ENCODE assay signal across 8 cellular contexts in genomic region chr17:58329035-58329807, GRCh38. TPM values are rescaled to one million over a fixed set of nuclear protein-coding genes. Genes with fewer than 3 reads are reported as not detected.
DNase-seq lines count a peak whose midpoint lies in the region; ATAC-seq, FAIRE-seq and TF ChIP-seq lines count a peak whose summit lies in the region.

No MANE protein-coding gene starts in this region.

- peak overlapping the region; percentile 93 to 96 for H3K27ac Mint-ChIP-seq in T-cell

- H3K4me1 Mint-ChIP-seq in T-cell, result peaks cover 50 to 72% (median 55%) of the 10 kb centered on the region in 3 donors

- no peak for TF ChIP-seq EP300 in K562 (IDR thresholded peaks at IDR 0.05; ENCODE audit: low read length)
- no peak for TF ChIP-seq EP300 in suprapubic skin (IDR thresholded peaks at IDR 0.05)

- CTCF ChIA-PET in T-cell (lab: Charles Lee) (interaction anchor here (1.5 to 3.4 kb wide), 4 partner anchors 8 to 16 kb away, joined by 3 to 38 read pairs (median 6); no protein-coding TSS in a partner anchor), K562 (lab: Yijun Ruan, JAX; ENCODE audit: low intra/inter-chr PET ratio) (no interaction called here)

- peaks cover 38% of the 10 kb centered on the region for H4K20me1 ChIP-seq in K562 (replicated peaks; ENCODE audit: control insufficient read depth, insufficient read depth, low read length)

- peak; percentile 32 for ATAC-seq in GM19043 (IDR thresholded peaks at IDR 0.05; ENCODE audit: low read depth, unreplicated experiment)
- peak; percentile 41 for ATAC-seq in HG03175 (IDR thresholded peaks at IDR 0.05; ENCODE audit: unreplicated experiment)
- peak; percentile 11 to 41 (median 22) for ATAC-seq in T-cell (replicated peaks in 1 of 4)
- ATAC-seq in K562, result peak; percentile 67

- H3K4me1 ChIP-seq in K562 (replicated peaks in 1 of 2; ENCODE audit: control insufficient read depth in 2 of 2, insufficient read depth in 2 of 2, low read length in 2 of 2), result peaks cover 25 to 56% of the 10 kb centered on the region in 2 experiments
- peaks cover 3% of the 10 kb centered on the region for H3K4me1 ChIP-seq in mesendoderm (ENCODE audit: control insufficient read depth, low read depth, low read length)
- H3K4me1 ChIP-seq in suprapubic skin, result peaks cover 15% of the 10 kb centered on the region

- H3K27ac ChIP-seq in K562 (ENCODE audit: extremely low read depth, low read depth, low read length), result peak overlapping the region; percentile 99
- H3K27ac ChIP-seq in mesendoderm (ENCODE audit: low read depth, low read length), result no peak overlapping the region
- H3K27ac ChIP-seq in suprapubic skin, result no peak overlapping the region

- no peak overlapping the region for H2AK5ac ChIP-seq in mesendoderm (ENCODE audit: low read length)

- peak; percentile 93 for FAIRE-seq in K562 (lab: Jason Lieb, UNC)

- POLR2A ChIA-PET in T-cell (lab: Charles Lee), result interaction anchor here in 1 of 2 donors (1.0 to 1.8 kb wide), 2 partner anchors 12 to 15 kb away, joined by 3 to 9 read pairs; no protein-coding TSS in a partner anchor
- POLR2A ChIA-PET in K562 (lab: Yijun Ruan, JAX), result interaction anchor here (0.6 to 1.8 kb wide), 5 partner anchors 12 to 147 kb away, joined by 3 to 17 read pairs (median 9); partner anchors contain the start of gene RNF43

- H2BK15ac ChIP-seq in mesendoderm (replicated peaks; ENCODE audit: low read depth), result no peak overlapping the region

- H3K4me2 ChIP-seq in K562 (ENCODE audit: insufficient read depth, low read length) (peak overlapping the region; percentile 90), mesendoderm (ENCODE audit: low read length) (peak overlapping the region; percentile 20)

- H3K79me1 ChIP-seq in mesendoderm (ENCODE audit: low read length), result no peaks in the 10 kb centered on the region

- DNase-seq in AG09309 (ENCODE audit: low read depth) (no peak), T-cell (peak; percentile 49 to 77 (median 62)), K562 (ENCODE audit: extremely low read depth in 1 of 4, low spot score in 3 of 4) (peak; percentile 59 to 95 (median 74)), mesendoderm (peak; percentile 42), suprapubic skin (ENCODE audit: low spot score in 2 of 2) (no peak)
- peak; percentile 36 to 61 (median 56) for DNase-seq in stimulated activated naive CD4-positive, alpha-beta T cell (lab: John Stamatoyannopoulos, UW)

- TF ChIP-seq POLR2A in K562 (conservative IDR thresholded peaks at IDR 0.05), result peak; percentile 76
- TF ChIP-seq POLR2A in suprapubic skin (IDR thresholded peaks at IDR 0.05), result no peak

- H3K9me1 ChIP-seq in K562 (ENCODE audit: control insufficient read depth, insufficient read depth, low read length), result peaks cover 3% of the 10 kb centered on the region

- no peak overlapping the region for H3K4me3 ChIP-seq in AG09309 (ENCODE audit: control insufficient read depth, low read depth, low read length)
- peak overlapping the region; percentile 91 for H3K4me3 ChIP-seq in K562
- H3K4me3 ChIP-seq in mesendoderm (ENCODE audit: low read length), result no peak overlapping the region
- H3K4me3 ChIP-seq in suprapubic skin, result no peak overlapping the region

- H3K9ac ChIP-seq in K562 (ENCODE audit: insufficient read depth in 1 of 2, low read depth in 2 of 2, low read length in 2 of 2) (peak overlapping the region; percentile 89 to 100), mesendoderm (ENCODE audit: low read length) (no peak overlapping the region)

- peaks cover 22% of the 10 kb centered on the region for H3K36me3 Mint-ChIP-seq in T-cell

- BruUV-seq in K562 (replicated peaks; lab: Mats Ljungman, UMichigan), result no TSS peak

- H3K4ac ChIP-seq in mesendoderm (ENCODE audit: low read depth, low read length), result no peak overlapping the region

- no peak overlapping the region for H4K8ac ChIP-seq in mesendoderm (ENCODE audit: low read depth, low read length)

- H3K4me3 Mint-ChIP-seq in T-cell, result peak overlapping the region; percentile 99 to 100 (median 100)

- H3K79me2 ChIP-seq in K562 (ENCODE audit: control insufficient read depth, insufficient read depth, low read length), result peaks cover 66% of the 10 kb centered on the region
- H3K79me2 ChIP-seq in mesendoderm (ENCODE audit: control insufficient read depth, insufficient read depth, low read length), result no peaks in the 10 kb centered on the region

- no peaks in the 10 kb centered on the region for H3K27me3 Mint-ChIP-seq in T-cell

- no peaks in the 10 kb centered on the region for H3K27me3 ChIP-seq in K562 (ENCODE audit: control insufficient read depth in 2 of 2, insufficient read depth in 2 of 2, low read length in 2 of 2)
- H3K27me3 ChIP-seq in mesendoderm (ENCODE audit: insufficient read depth, low read length, poor library complexity), result no peaks in the 10 kb centered on the region
- peaks cover 11% of the 10 kb centered on the region for H3K27me3 ChIP-seq in suprapubic skin

- H3K56ac ChIP-seq in mesendoderm (ENCODE audit: low read length), result no peak overlapping the region

- H2AFZ ChIP-seq in K562 (ENCODE audit: low read depth, low read length), result no peak overlapping the region

- H3K9me3 Mint-ChIP-seq in T-cell, result no peaks in the 10 kb centered on the region

- H3K9me3 ChIP-seq in K562 (replicated peaks; ENCODE audit: control insufficient read depth, insufficient read depth, low read depth, low read length) (no peaks in the 10 kb centered on the region), suprapubic skin (no peaks in the 10 kb centered on the region)

- H3K23ac ChIP-seq in mesendoderm (ENCODE audit: low read length), result no peak overlapping the region

- H2BK5ac ChIP-seq in mesendoderm (ENCODE audit: low read length), result no peak overlapping the region

- no peak overlapping the region for H2BK120ac ChIP-seq in mesendoderm (ENCODE audit: low read depth, low read length)

- WGBS in K562 (ENCODE audit: insufficient coverage, low coverage, missing lambda C conversion rate), result under 1% methylated on average over 16 of the region's 16 CpGs
- WGBS in mesendoderm (ENCODE audit: extremely low coverage, insufficient coverage, low lambda C conversion rate), result no CpG with 5 or more reads among the region's 16 CpGs
- WGBS in suprapubic skin, result 43% methylated on average over 16 of the region's 16 CpGs

- intact Hi-C loops in K562 (cut with micrococcal nuclease), result loop anchor here (1.0 kb wide), 4 partner anchors 9 to 88 kb away; partner anchors contain the start of genes RNF43 and SUPT4H1

- in situ Hi-C loops in K562 (cut with MboI), result no loop called here

- TF ChIP-seq CTCF in AG09309 (IDR thresholded peaks at IDR 0.05; ENCODE audit: control insufficient read depth, insufficient read depth, low read depth, low read length, missing control alignments) (peak; percentile 25), K562 (IDR thresholded peaks at IDR 0.05 in 2 of 3, conservative IDR thresholded peaks at IDR 0.05 in 1 of 3; ENCODE audit: insufficient read depth in 2 of 3, low read depth in 1 of 3, low read length in 3 of 3) (peak; percentile 67 to 82 (median 72)), suprapubic skin (IDR thresholded peaks at IDR 0.05) (no peak)

- H3K36me3 ChIP-seq in K562 (ENCODE audit: control insufficient read depth, insufficient read depth, low read length) (peaks cover 28% of the 10 kb centered on the region), mesendoderm (ENCODE audit: control insufficient read depth, insufficient read depth, low read length) (no peaks in the 10 kb centered on the region), suprapubic skin (no peaks in the 10 kb centered on the region)

- no peak overlapping the region for H3K18ac ChIP-seq in mesendoderm (ENCODE audit: low read length)

- no peak overlapping the region for H4K5ac ChIP-seq in mesendoderm (ENCODE audit: low read length)

- peak; percentile 48 to 56 for TF ChIP-seq RAD21 in K562 (CRISPR knock-in tag; conservative IDR thresholded peaks at IDR 0.05 in 1 of 2, IDR thresholded peaks at IDR 0.05 in 1 of 2)

RNA-seq across cellular contexts. Expression of gene TSPOAP1, which starts 0.6 kb away (rescaled TPM):
- 10 to 100 TPM; 15.6 to 62.7 (median 19.9) TPM for total RNA-seq in T-cell
- 26.2 and 58.3 TPM in 2 replicates for total RNA-seq in K562 (2011; cell fraction: chromatin; rRNA removed; ENCODE audit: low replicate concordance)
- total RNA-seq in K562 (2011; cell fraction: nucleolus; rRNA removed), result 24.0 and 24.1 TPM in 2 replicates
- 18.1 and 18.9 TPM in 2 replicates for total RNA-seq in K562 (2011; cell fraction: nucleoplasm; rRNA removed)
- total RNA-seq in K562 (2014; rRNA removed), result 1.0 and 1.8 TPM in 2 replicates
- 0.57 and 0.87 TPM in 2 replicates for total RNA-seq in K562 (2014; rRNA removed; fragmentation: Illumina TruSeq; extraction: Trizol)
- total RNA-seq in K562 (2015; rRNA removed; fragmentation: Illumina TruSeq; extraction: Trizol), result 0.94 and 1.2 TPM in 2 replicates
- 1.7 and 3.3 TPM in 2 replicates for total RNA-seq in K562 (2021)
- polyA plus RNA-seq in K562 (2011; rRNA removed), result 3.2 and 3.3 TPM in 2 replicates
- 2.4 and 2.6 TPM in 2 replicates for polyA plus RNA-seq in K562 (2011; cell fraction: cytosol; rRNA removed)
- polyA plus RNA-seq in K562 (2011; cell fraction: nucleus; rRNA removed), result 26.8 and 38.8 TPM in 2 replicates
- polyA plus RNA-seq in K562 (2012), result 3.0 and 5.1 TPM in 2 replicates
- polyA plus RNA-seq in K562 (2014; fragmentation: Illumina TruSeq; extraction: Trizol), result 1.1 and 1.2 TPM in 2 replicates
- polyA plus RNA-seq in K562 (2014; fragmentation: Nextera tagmentation; extraction: Ambion mirVana), result not detected
- polyA plus RNA-seq in K562 (2014; rRNA removed), result 1.6 and 3.9 TPM in 2 replicates
- polyA minus RNA-seq in K562 (2011; rRNA and poly(A)+ RNA removed), result 1.1 and 1.8 TPM in 2 replicates
- 0.76 and 2.1 TPM in 2 replicates for polyA minus RNA-seq in K562 (2011; cell fraction: cytosol; rRNA and poly(A)+ RNA removed)
- 4.1 and 6.2 TPM in 2 replicates for polyA minus RNA-seq in K562 (2011; cell fraction: nucleus; rRNA and poly(A)+ RNA removed)
- polyA plus RNA-seq in mesendoderm (2013, experiment 1 of 2), result 0.93 TPM
- 0.78 TPM for polyA plus RNA-seq in mesendoderm (2013, experiment 2 of 2)
- total RNA-seq in suprapubic skin, result 10 to 100 TPM in 2 of 4 donors, 1 to 10 TPM in 2; 6.8 to 26.9 (median 12.4) TPM

RNA-seq across cellular contexts. Expression of gene SUPT4H1, which starts 22.8 kb away (rescaled TPM):
- 10 to 100 TPM; 40.5 to 77.3 (median 63.2) TPM for total RNA-seq in T-cell
- 26.0 and 31.9 TPM in 2 replicates for total RNA-seq in K562 (2011; cell fraction: chromatin; rRNA removed; ENCODE audit: low replicate concordance)
- total RNA-seq in K562 (2011; cell fraction: nucleolus; rRNA removed), result 30.7 and 32.8 TPM in 2 replicates
- 38.1 and 51.1 TPM in 2 replicates for total RNA-seq in K562 (2011; cell fraction: nucleoplasm; rRNA removed)
- 62.1 and 94.0 TPM in 2 replicates for total RNA-seq in K562 (2014; rRNA removed)
- total RNA-seq in K562 (2014; rRNA removed; fragmentation: Illumina TruSeq; extraction: Trizol), result 102 and 108 TPM in 2 replicates
- 90.6 and 94.8 TPM in 2 replicates for total RNA-seq in K562 (2015; rRNA removed; fragmentation: Illumina TruSeq; extraction: Trizol)
- total RNA-seq in K562 (2021), result 105 and 111 TPM in 2 replicates
- polyA plus RNA-seq in K562 (2011; rRNA removed), result 198 and 273 TPM in 2 replicates
- 118 and 163 TPM in 2 replicates for polyA plus RNA-seq in K562 (2011; cell fraction: cytosol; rRNA removed)
- 45.3 and 71.9 TPM in 2 replicates for polyA plus RNA-seq in K562 (2011; cell fraction: nucleus; rRNA removed)
- 120 and 125 TPM in 2 replicates for polyA plus RNA-seq in K562 (2012)
- 116 and 140 TPM in 2 replicates for polyA plus RNA-seq in K562 (2014; fragmentation: Illumina TruSeq; extraction: Trizol)
- polyA plus RNA-seq in K562 (2014; fragmentation: Nextera tagmentation; extraction: Ambion mirVana), result 100 to 1,000 TPM; 235 to 320 TPM
- 113 and 117 TPM in 2 replicates for polyA plus RNA-seq in K562 (2014; rRNA removed)
- 107 and 135 TPM in 2 replicates for polyA minus RNA-seq in K562 (2011; rRNA and poly(A)+ RNA removed)
- 23.5 and 42.2 TPM in 2 replicates for polyA minus RNA-seq in K562 (2011; cell fraction: cytosol; rRNA and poly(A)+ RNA removed)
- 12.4 and 23.0 TPM in 2 replicates for polyA minus RNA-seq in K562 (2011; cell fraction: nucleus; rRNA and poly(A)+ RNA removed)
- polyA plus RNA-seq in mesendoderm (2013, experiment 1 of 2), result 97.5 TPM
- polyA plus RNA-seq in mesendoderm (2013, experiment 2 of 2), result 99.4 TPM
- 10 to 100 TPM; 33.8 to 48.3 (median 40.3) TPM for total RNA-seq in suprapubic skin

RNA-seq across cellular contexts. Expression of gene MPO, which starts 48.5 kb away (rescaled TPM):
- 1 to 10 TPM in 4 of 5 donors, under 1 TPM in 1; 0.32 to 1.9 (median 1.1) TPM for total RNA-seq in T-cell
- 0.12 and 0.14 TPM in 2 replicates for total RNA-seq in K562 (2011; cell fraction: chromatin; rRNA removed; ENCODE audit: low replicate concordance)
- total RNA-seq in K562 (2011; cell fraction: nucleolus; rRNA removed), result 0.17 TPM in 1 of 2 replicates, not detected in the other
- not detected in 2 replicates for total RNA-seq in K562 (2011; cell fraction: nucleoplasm; rRNA removed)
- total RNA-seq in K562 (2014; rRNA removed), result not detected in 2 replicates
- not detected in 2 replicates for total RNA-seq in K562 (2014; rRNA removed; fragmentation: Illumina TruSeq; extraction: Trizol)
- total RNA-seq in K562 (2015; rRNA removed; fragmentation: Illumina TruSeq; extraction: Trizol), result not detected in 2 replicates
- total RNA-seq in K562 (2021), result 0.47 TPM in 1 of 2 replicates, not detected in the other
- polyA plus RNA-seq in K562 (2011; rRNA removed), result 0.15 and 0.39 TPM in 2 replicates
- 0.06 and 0.33 TPM in 2 replicates for polyA plus RNA-seq in K562 (2011; cell fraction: cytosol; rRNA removed)
- 0.06 and 0.34 TPM in 2 replicates for polyA plus RNA-seq in K562 (2011; cell fraction: nucleus; rRNA removed)
- polyA plus RNA-seq in K562 (2012), result 0.03 and 0.08 TPM in 2 replicates
- 0.06 TPM in 1 of 2 replicates, not detected in the other for polyA plus RNA-seq in K562 (2014; fragmentation: Illumina TruSeq; extraction: Trizol)
- polyA plus RNA-seq in K562 (2014; fragmentation: Nextera tagmentation; extraction: Ambion mirVana), result under 1 TPM in 1 of 2 experiments, not detected in 1; 0.04 TPM
- polyA plus RNA-seq in K562 (2014; rRNA removed), result 0.03 TPM in 1 of 2 replicates, not detected in the other
- 0.06 and 0.32 TPM in 2 replicates for polyA minus RNA-seq in K562 (2011; rRNA and poly(A)+ RNA removed)
- not detected in 2 replicates for polyA minus RNA-seq in K562 (2011; cell fraction: cytosol; rRNA and poly(A)+ RNA removed)
- polyA minus RNA-seq in K562 (2011; cell fraction: nucleus; rRNA and poly(A)+ RNA removed), result not detected in 2 replicates
- 0.03 TPM for polyA plus RNA-seq in mesendoderm (2013, experiment 1 of 2)
- polyA plus RNA-seq in mesendoderm (2013, experiment 2 of 2), result 0.08 TPM
- not detected for total RNA-seq in suprapubic skin

Comparison
In these comparisons a context has a peak if more than half of its experiments do, and no peak if none do; other contexts are left out.
1. DNase-seq: peak in T-cell (34 of 34), K562 (4 of 4), mesendoderm (single experiment) and stimulated activated naive CD4-positive, alpha-beta T cell (6 of 6); none in AG09309 (single experiment) and suprapubic skin (0 of 2).
2. CTCF ChIP-seq: peak in AG09309 (single experiment) and K562 (3 of 3); none in suprapubic skin (0 of 2).
3. Peak in every context shown above with its lines, with median percentiles within 50 percentile points of each other: ATAC-seq.